In the genomic region with DNA sequence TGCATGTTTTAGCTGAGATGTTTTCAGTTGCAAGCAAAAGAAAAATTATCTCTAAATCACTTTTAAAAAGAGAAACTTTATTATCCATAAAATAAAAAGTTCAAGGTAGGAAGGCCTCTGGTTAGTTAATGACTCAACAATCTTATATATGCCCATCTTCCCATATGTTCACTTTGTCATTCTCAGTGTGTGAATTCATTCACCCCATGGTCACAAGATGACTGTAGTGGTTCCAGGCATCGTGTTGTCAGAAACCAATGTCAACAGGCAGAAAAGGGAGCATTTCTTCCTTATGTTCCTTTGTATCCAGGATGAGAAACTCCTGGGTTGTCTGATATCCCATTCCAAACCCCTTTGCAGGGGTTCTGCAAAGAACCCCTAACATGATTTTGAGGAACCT, we compare ENCODE assay signal across 18 cellular contexts.
DNase-seq lines count a peak whose midpoint lies in the region; ATAC-seq, FAIRE-seq and TF ChIP-seq lines count a peak whose summit lies in the region.
"Had no signal": no experiment of that assay in that cellular context is flagged by ENCODE, and none has a peak within 500 bp of the region (broad histone marks: within the 10 kb centered on the region; RNA-seq: fewer than 3 reads in every experiment).

No MANE protein-coding gene starts in this region.

- no peaks in the 10 kb centered on the region for H3K27me3 ChIP-seq in PC-3 (ENCODE audit: low read length)
- H3K27me3 ChIP-seq in K562 (ENCODE audit: control insufficient read depth in 2 of 2, insufficient read depth in 2 of 2, low read length in 2 of 2): no peaks in the 10 kb centered on the region
- H3K27me3 ChIP-seq in thyroid gland: no peaks in the 10 kb centered on the region

- TF ChIP-seq CTCF in PC-3 (conservative IDR thresholded peaks at IDR 0.05; ENCODE audit: low read depth, low read length): no peak
- TF ChIP-seq CTCF in K562 (IDR thresholded peaks at IDR 0.05 in 2 of 3, conservative IDR thresholded peaks at IDR 0.05 in 1 of 3; ENCODE audit: insufficient read depth in 2 of 3, low read depth in 1 of 3, low read length in 3 of 3): no peak
- TF ChIP-seq CTCF in thyroid gland (IDR thresholded peaks at IDR 0.05): no peak

- POLR2A ChIA-PET in PC-3 (lab: Charles Lee; ENCODE audit: unreplicated experiment): no interaction called here
- POLR2A ChIA-PET in K562 (lab: Yijun Ruan, JAX): interaction anchor here (0.7 to 1.8 kb wide), 2 partner anchors 9 to 13 kb away, joined by 3 to 9 read pairs; no protein-coding TSS in a partner anchor

- H3K36me3 ChIP-seq in PC-3 (ENCODE audit: low read depth, low read length) (no peaks in the 10 kb centered on the region), K562 (ENCODE audit: control insufficient read depth, insufficient read depth, low read length) (no peaks in the 10 kb centered on the region), thyroid gland (no peaks in the 10 kb centered on the region)
- H3K36me3 ChIP-seq: HAP-1 had no signal

- FAIRE-seq in GM12891 (lab: Jason Lieb, UNC) (peak; percentile 28), K562 (lab: Jason Lieb, UNC) (no peak)

- CTCF ChIA-PET in PC-3 (lab: Charles Lee) (interaction anchor here (0.6 to 1.7 kb wide), 3 partner anchors 119 to 274 kb away, joined by 3 to 34 read pairs (median 17); no protein-coding TSS in a partner anchor), K562 (lab: Yijun Ruan, JAX; ENCODE audit: low intra/inter-chr PET ratio) (interaction anchor here (0.8 kb wide), 1 partner anchor 123 kb away, joined by 6 read pairs; no protein-coding TSS in a partner anchor)

- H3K9me1 ChIP-seq in K562 (ENCODE audit: control insufficient read depth, insufficient read depth, low read length): no peaks in the 10 kb centered on the region

- no peaks in the 10 kb centered on the region for H3F3A ChIP-seq in PC-3 (ENCODE audit: low read length, unreplicated experiment)

- H3K4me2 ChIP-seq in PC-3 (ENCODE audit: low read length) (no peak overlapping the region), K562 (ENCODE audit: insufficient read depth, low read length) (no peak overlapping the region)
- H3K4me2 ChIP-seq: SK-N-SH had no signal

- ATAC-seq in PC-3 (no peak), K562 (no peak)
- peak; percentile 50 for ATAC-seq in stimulated activated effector memory CD8-positive, alpha-beta T cell treated with anti-CD3 and anti-CD28 coated beads, Interleukin-12 subunit alpha, Interleukin-12 subunit beta, amount 100 ng/mL, for 72 hours

- intact Hi-C loops in PC-3 (cut with micrococcal nuclease) (loop anchor here (2.0 to 5.0 kb wide), 3 partner anchors 89 to 725 kb away; no protein-coding TSS in a partner anchor), K562 (cut with micrococcal nuclease) (loop anchor here (2.0 to 5.0 kb wide), 4 partner anchors 50 to 727 kb away; no protein-coding TSS in a partner anchor), thyroid gland (cut with DNase I) (loop anchor here (5.0 kb wide), 1 partner anchor 725 kb away; no protein-coding TSS in a partner anchor)

- H3K9me3 ChIP-seq in PC-3 (ENCODE audit: low read length) (no peaks in the 10 kb centered on the region), K562 (replicated peaks; ENCODE audit: control insufficient read depth, insufficient read depth, low read depth, low read length) (no peaks in the 10 kb centered on the region), thyroid gland (no peaks in the 10 kb centered on the region)
- H3K9me3 ChIP-seq: HAP-1, SK-N-SH had no signal

- no peak overlapping the region for H3K4me3 Mint-ChIP-seq in stimulated activated effector memory CD8-positive, alpha-beta T cell treated with anti-CD3 and anti-CD28 coated beads, Interleukin-12 subunit alpha, Interleukin-12 subunit beta, amount 100 ng/mL, for 72 hours
- H3K4me3 Mint-ChIP-seq: CD4-positive, CD25-positive, alpha-beta regulatory T cell had no signal

- no peak for TF ChIP-seq POLR2A in GM12891 (IDR thresholded peaks at IDR 0.05; ENCODE audit: low read depth, low read length)
- no peak for TF ChIP-seq POLR2A in K562 (conservative IDR thresholded peaks at IDR 0.05)
- TF ChIP-seq POLR2A in thyroid gland (IDR thresholded peaks at IDR 0.05): no peak

- H3K27ac ChIP-seq in PC-3 (ENCODE audit: low read length): peak overlapping the region; percentile 60
- no peak overlapping the region for H3K27ac ChIP-seq in K562 (ENCODE audit: extremely low read depth, low read depth, low read length)
- no peak overlapping the region for H3K27ac ChIP-seq in thyroid gland

- TF ChIP-seq RAD21 in K562 (CRISPR knock-in tag; conservative IDR thresholded peaks at IDR 0.05 in 1 of 2, IDR thresholded peaks at IDR 0.05 in 1 of 2): no peak

- peaks cover 11% of the 10 kb centered on the region for H3K4me1 Mint-ChIP-seq in stimulated activated effector memory CD8-positive, alpha-beta T cell treated with anti-CD3 and anti-CD28 coated beads, Interleukin-12 subunit alpha, Interleukin-12 subunit beta, amount 100 ng/mL, for 72 hours

- 84% methylated on average over 1 of the region's 1 CpG for WGBS in K562 (ENCODE audit: insufficient coverage, low coverage, missing lambda C conversion rate)
- WGBS in thyroid gland, 2 donors: 59 to 71% methylated on average over 1 of the region's 1 CpG

- H4K20me1 ChIP-seq in PC-3 (ENCODE audit: low read length) (no peaks in the 10 kb centered on the region), K562 (replicated peaks; ENCODE audit: control insufficient read depth, insufficient read depth, low read length) (no peaks in the 10 kb centered on the region)

- H3K27ac Mint-ChIP-seq in stimulated activated effector memory CD8-positive, alpha-beta T cell treated with anti-CD3 and anti-CD28 coated beads, Interleukin-12 subunit alpha, Interleukin-12 subunit beta, amount 100 ng/mL, for 72 hours: no peak overlapping the region
- H3K27ac Mint-ChIP-seq: CD4-positive, CD25-positive, alpha-beta regulatory T cell had no signal

- H2AFZ ChIP-seq in PC-3 (ENCODE audit: low read length) (no peak overlapping the region), K562 (ENCODE audit: low read depth, low read length) (peak overlapping the region; percentile 59; the same call in 1 of the 2 replicates)

- H3K79me2 ChIP-seq in PC-3 (ENCODE audit: low read length): no peaks in the 10 kb centered on the region
- H3K79me2 ChIP-seq in K562 (ENCODE audit: control insufficient read depth, insufficient read depth, low read length): no peaks in the 10 kb centered on the region

- H3K4me1 ChIP-seq in PC-3 (ENCODE audit: insufficient read depth, low read length) (peaks cover 36% of the 10 kb centered on the region), K562 (replicated peaks in 1 of 2; ENCODE audit: control insufficient read depth in 2 of 2, insufficient read depth in 2 of 2, low read length in 2 of 2) (peaks cover 4 to 11% of the 10 kb centered on the region in 2 experiments; a peak in 3 of 5 replicates), thyroid gland (no peaks in the 10 kb centered on the region)

- H3K36me3 Mint-ChIP-seq in stimulated activated effector memory CD8-positive, alpha-beta T cell treated with anti-CD3 and anti-CD28 coated beads, Interleukin-12 subunit alpha, Interleukin-12 subunit beta, amount 100 ng/mL, for 72 hours: no peaks in the 10 kb centered on the region
- H3K36me3 Mint-ChIP-seq: CD4-positive, CD25-positive, alpha-beta regulatory T cell had no signal

- H3K4me3 ChIP-seq in PC-3 (ENCODE audit: low read length) (no peak overlapping the region), K562 (no peak overlapping the region), thyroid gland (replicated peaks in 1 of 3) (no peak overlapping the region)
- H3K4me3 ChIP-seq: HAP-1 had no signal

- H3K9me2 ChIP-seq in PC-3 (replicated peaks; ENCODE audit: low read length): no peaks in the 10 kb centered on the region
- H3K9me2 ChIP-seq: SK-N-SH had no signal

- no TSS peak for BruUV-seq in PC-3 (replicated peaks; lab: Mats Ljungman, UMichigan)
- no TSS peak for BruUV-seq in K562 (replicated peaks; lab: Mats Ljungman, UMichigan)

- DNase-seq in GM12891 (ENCODE audit: insufficient read length, low spot score) (no peak), PC-3 (peak; percentile 47), K562 (ENCODE audit: extremely low read depth in 1 of 4, low spot score in 3 of 4) (no peak), thyroid gland (no peak), SIG-M5 treated with dmso at 0.1 percent for 504 hours (lab: John Stamatoyannopoulos, UW; ENCODE audit: unreplicated experiment) (no peak), T1000 (lab: John Stamatoyannopoulos, UW) (no peak)
- DNase-seq in stimulated activated effector memory CD8-positive, alpha-beta T cell treated with anti-CD3 and anti-CD28 coated beads, Interleukin-12 subunit alpha, Interleukin-12 subunit beta, amount 100 ng/mL, for 72 hours (ENCODE audit: low spot score in 2 of 2): no peak
- DNase-seq: CD4-positive, CD25-positive, alpha-beta regulatory T cell; DND-41; GDM1; Kasumi-1; NCI-H1694; NCI-H2081; NCI-H2171 treated with DMSO at 0.1 percent for 48 hours; NCI-H524 treated with DMSO at 0.1 percent for 48 hours; SHP77; SK-N-SH had no signal

- H3K9me3 Mint-ChIP-seq in stimulated activated effector memory CD8-positive, alpha-beta T cell treated with anti-CD3 and anti-CD28 coated beads, Interleukin-12 subunit alpha, Interleukin-12 subunit beta, amount 100 ng/mL, for 72 hours: no peaks in the 10 kb centered on the region

- in situ Hi-C loops in K562 (cut with MboI): loop anchor here (10.0 to 25.0 kb wide), 3 partner anchors 245 to 970 kb away; no protein-coding TSS in a partner anchor

- no peak for TF ChIP-seq EP300 in K562 (IDR thresholded peaks at IDR 0.05; ENCODE audit: low read length)

- H3K9ac ChIP-seq in PC-3 (ENCODE audit: low read length) (no peak overlapping the region), K562 (ENCODE audit: insufficient read depth in 1 of 2, low read depth in 2 of 2, low read length in 2 of 2) (no peak overlapping the region)
- H3K9ac ChIP-seq: SK-N-SH had no signal

TF ChIP-seq in GM12891, 5 proteins besides CTCF, POLR2A, EP300 and RAD21:
- TF ChIP-seq PAX5 (IDR thresholded peaks at IDR 0.05; ENCODE audit: insufficient read depth, low read length, severe bottlenecking): no peak
- no peak for TF ChIP-seq POU2F2 (IDR thresholded peaks at IDR 0.05; ENCODE audit: low read depth, low read length)
- TF ChIP-seq TAF1 (IDR thresholded peaks at IDR 0.05; ENCODE audit: low read depth, low read length): no peak
- no peak for TF ChIP-seq POLR2AphosphoS5 (IDR thresholded peaks at IDR 0.05; ENCODE audit: low read depth, low read length)
- no peak for TF ChIP-seq SPI1 (IDR thresholded peaks at IDR 0.05; ENCODE audit: low read depth, low read length)

TF ChIP-seq in K562, 482 proteins besides CTCF, POLR2A, EP300 and RAD21 (continues in another document):
- TF ChIP-seq, protein P1, sequence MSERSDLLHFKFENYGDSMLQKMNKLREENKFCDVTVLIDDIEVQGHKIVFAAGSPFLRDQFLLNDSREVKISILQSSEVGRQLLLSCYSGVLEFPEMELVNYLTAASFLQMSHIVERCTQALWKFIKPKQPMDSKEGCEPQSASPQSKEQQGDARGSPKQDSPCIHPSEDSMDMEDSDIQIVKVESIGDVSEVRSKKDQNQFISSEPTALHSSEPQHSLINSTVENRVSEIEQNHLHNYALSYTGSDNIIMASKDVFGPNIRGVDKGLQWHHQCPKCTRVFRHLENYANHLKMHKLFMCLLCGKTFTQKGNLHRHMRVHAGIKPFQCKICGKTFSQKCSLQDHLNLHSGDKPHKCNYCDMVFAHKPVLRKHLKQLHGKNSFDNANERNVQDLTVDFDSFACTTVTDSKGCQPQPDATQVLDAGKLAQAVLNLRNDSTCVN (CRISPR knock-in tag; IDR thresholded peaks at IDR 0.05): no peak
- no peak for TF ChIP-seq ZNF217 (CRISPR knock-in tag; IDR thresholded peaks at IDR 0.05)
